Comparison of ENCODE assay signal across 29 cellular contexts in the genomic region with DNA sequence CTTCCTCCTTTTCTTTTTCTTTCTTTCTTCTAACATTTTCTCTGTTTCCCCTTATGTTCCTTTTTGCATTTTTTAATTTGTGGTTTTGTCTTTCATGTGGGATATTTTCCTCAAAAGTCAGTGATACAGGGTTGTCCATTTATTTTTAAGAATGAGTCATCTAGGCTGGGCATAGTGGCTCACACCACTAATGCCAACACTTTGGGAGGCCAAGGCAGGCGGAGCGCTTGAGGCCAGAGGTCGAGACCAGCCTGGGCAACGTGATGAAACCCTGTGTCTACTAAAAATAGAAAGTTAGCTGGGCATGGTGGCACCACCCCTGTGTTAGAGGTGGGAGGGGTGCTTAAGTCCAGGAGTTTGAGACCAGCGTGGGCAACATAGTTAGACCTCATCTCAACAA. TPM values are rescaled to one million over a fixed set of nuclear protein-coding genes. Genes with fewer than 3 reads are reported as not detected.
DNase-seq lines count a peak whose midpoint lies in the region; FAIRE-seq and TF ChIP-seq lines count a peak whose summit lies in the region.
"Had no signal": no experiment of that assay in that cellular context is flagged by ENCODE, and none has a peak within 500 bp of the region (broad histone marks: within the 10 kb centered on the region; RNA-seq: fewer than 3 reads in every experiment).

No MANE protein-coding gene starts in this region.

- TF ChIP-seq EP300 in H1 (IDR thresholded peaks at IDR 0.05; ENCODE audit: borderline replicate concordance in 1 of 2, low read depth in 2 of 2, low read length in 2 of 2) = no peak

- DNase-seq in A172 (ENCODE audit: low spot score) = peak; percentile 40
- DNase-seq in MG63 = peak; percentile 67
- no peak for DNase-seq in H1 (ENCODE audit: low read depth in 1 of 2, low spot score in 2 of 2)
- no peak for DNase-seq in nephron progenitor cell
- DNase-seq in small intestine = no peak
- no peak for DNase-seq in NOMO-1 (lab: John Stamatoyannopoulos, UW; ENCODE audit: unreplicated experiment in 2 of 2)
- DNase-seq in activated gamma-delta T cell (lab: John Stamatoyannopoulos, UW) = no peak
- DNase-seq: CD4-positive, CD25-positive, alpha-beta regulatory T cell; DMS153; DND-41; GM23248; H9; HFFc6; IMR-90; KG1; MV-4-11; NCI-H1105; NCI-H1436 treated with DMSO at 0.1 percent for 48 hours; NCI-H187 treated with DMSO at 0.1 percent for 48 hours; NCI-H2171 treated with DMSO at 0.1 percent for 48 hours; NCI-H526; NCI-H82; NK-92 treated with Interleukin-12 subunit alpha and Interleukin-12 subunit beta, amount 100 ng/mL, for 24 hours; PC-9; SHP77 had no signal

- H3K36me3 Mint-ChIP-seq in nephron progenitor cell (ENCODE audit: low read depth) = no peaks in the 10 kb centered on the region
- H3K36me3 Mint-ChIP-seq: CD4-positive, CD25-positive, alpha-beta regulatory T cell had no signal

- no peak overlapping the region for H3K4ac ChIP-seq in H1 (replicated peaks; ENCODE audit: insufficient read length, low read depth, low read length)

- 0 out of 2 replicates have a peak overlapping the region, but pooled peaks have one; percentile 14 for H4K8ac ChIP-seq in H1 (ENCODE audit: extremely low read depth, insufficient read depth, low read length)

- no peak overlapping the region for H2BK15ac ChIP-seq in H1 (ENCODE audit: low read length)

- H3K23ac ChIP-seq in H1 (ENCODE audit: insufficient read length) = no peak overlapping the region

- no peak overlapping the region for H3K4me2 ChIP-seq in H1 (ENCODE audit: insufficient read depth in 1 of 2, low read depth in 2 of 2, low read length in 2 of 2)
- H3K4me2 ChIP-seq: BLaER1, PC-9 had no signal

- no peak overlapping the region for H3K4me3 Mint-ChIP-seq in nephron progenitor cell
- H3K4me3 Mint-ChIP-seq: CD4-positive, CD25-positive, alpha-beta regulatory T cell; H9; HFFc6 had no signal

- CTCF ChIA-PET in H1 (lab: Charles Lee; ENCODE audit: partially characterized antibody) = no interaction called here

- H2BK5ac ChIP-seq in H1 (ENCODE audit: low read depth, low read length) = no peak overlapping the region

- H3K23me2 ChIP-seq in H1 (ENCODE audit: low read depth, low read length) = no peaks in the 10 kb centered on the region

- H3K27me3 Mint-ChIP-seq in nephron progenitor cell (ENCODE audit: low read depth, poor library complexity) = peaks cover 6% of the 10 kb centered on the region

- no peak for TF ChIP-seq POLR2A in H1 (IDR thresholded peaks at IDR 0.05; ENCODE audit: control extremely low read depth in 1 of 2, low read depth in 2 of 2, low read length in 2 of 2)

- no peak overlapping the region for H2BK120ac ChIP-seq in H1 (replicated peaks; ENCODE audit: low read depth, low read length)

- no peak overlapping the region for H3K18ac ChIP-seq in H1 (ENCODE audit: extremely low read depth, low read length)

- H2AFZ ChIP-seq in H1 (ENCODE audit: low read length) = no peak overlapping the region
- H2AFZ ChIP-seq: GM23248, PC-9 had no signal

- no peak overlapping the region for H3K14ac ChIP-seq in H1 (ENCODE audit: insufficient read length)

- H3K27ac ChIP-seq in H1 (ENCODE audit: low read depth, low read length) = no peak overlapping the region
- no peak overlapping the region for H3K27ac ChIP-seq in small intestine (ENCODE audit: low read depth in 1 of 2, low read length in 1 of 2)
- H3K27ac ChIP-seq: BLaER1, GM23248, PC-9, RWPE1 had no signal

- POLR2A ChIA-PET in H1 (lab: Charles Lee; ENCODE audit: partially characterized antibody) = no interaction called here

- WGBS in H1 (ENCODE audit: extremely low coverage in 1 of 2, insufficient coverage in 1 of 2, insufficient read length in 1 of 2, insufficient replicate concordance in 2 of 2, low coverage in 1 of 2, low lambda C conversion rate in 2 of 2, missing lambda C conversion rate in 1 of 2), 2 experiments = 92% methylated on average over 5 of the region's 5 CpGs; no CpG with 5 or more reads in 1 of the 2 experiments
- 54 to 61% (median 61%) methylated on average over 5 of the region's 5 CpGs for WGBS in small intestine, 3 donors

- H3K27me3 ChIP-seq in MG63 (no peaks in the 10 kb centered on the region), H1 (replicated peaks in 1 of 4; ENCODE audit: control insufficient read depth in 3 of 4, extremely low read depth in 1 of 4, insufficient read depth in 3 of 4, low read length in 3 of 4) (no peaks in the 10 kb centered on the region), small intestine (ENCODE audit: control insufficient read depth in 2 of 2, insufficient read depth in 2 of 2, low read length in 2 of 2) (no peaks in the 10 kb centered on the region)
- H3K27me3 ChIP-seq: BLaER1 had no signal

- no peaks in the 10 kb centered on the region for H3K4me1 Mint-ChIP-seq in nephron progenitor cell
- H3K4me1 Mint-ChIP-seq: CD4-positive, CD25-positive, alpha-beta regulatory T cell; H9 had no signal

- FAIRE-seq in H1 (lab: Jason Lieb, UNC) (no peak), small intestine (lab: Jason Lieb, UNC) (no peak)
- FAIRE-seq: A204.1, GM12892 had no signal

- no peaks in the 10 kb centered on the region for H3K79me1 ChIP-seq in H1 (ENCODE audit: low read depth, low read length)

- no peak overlapping the region for H4K91ac ChIP-seq in H1 (replicated peaks; ENCODE audit: insufficient read length, low read length)

- H4K20me1 ChIP-seq in H1 (replicated peaks in 1 of 2; ENCODE audit: control insufficient read depth in 1 of 2, insufficient read depth in 2 of 2, low read length in 2 of 2) = no peaks in the 10 kb centered on the region
- H4K20me1 ChIP-seq: BLaER1 had no signal

- no peak overlapping the region for H2BK12ac ChIP-seq in H1 (ENCODE audit: low read depth, low read length)

- TF ChIP-seq CTCF in H1 (IDR thresholded peaks at IDR 0.05; ENCODE audit: control extremely low read depth in 1 of 3, insufficient read depth in 1 of 3, low read depth in 1 of 3, low read length in 3 of 3) (no peak), nephron progenitor cell (IDR thresholded peaks at IDR 0.05) (no peak)

- TF ChIP-seq RAD21 in H1 (IDR thresholded peaks at IDR 0.05 in 1 of 2, conservative IDR thresholded peaks at IDR 0.05 in 1 of 2; ENCODE audit: low read depth in 2 of 2, low read length in 2 of 2) = no peak

- peak overlapping the region; percentile 35 for H3K27ac Mint-ChIP-seq in nephron progenitor cell
- H3K27ac Mint-ChIP-seq: H9, HFFc6 had no signal

- no peak overlapping the region for H3K56ac ChIP-seq in H1 (replicated peaks; ENCODE audit: insufficient read length, low read depth, low read length)

- H3K79me2 ChIP-seq in H1 (ENCODE audit: control insufficient read depth in 1 of 2, insufficient read depth in 2 of 2, low read length in 2 of 2) = no peaks in the 10 kb centered on the region

- H3K4me1 ChIP-seq in H1 (replicated peaks in 1 of 4; ENCODE audit: control insufficient read depth in 3 of 4, insufficient read depth in 4 of 4, low read length in 3 of 4) (no peaks in the 10 kb centered on the region), small intestine (ENCODE audit: control insufficient read depth in 2 of 2, insufficient read depth in 1 of 2, low read depth in 1 of 2, low read length in 1 of 2) (no peaks in the 10 kb centered on the region)

- no peaks in the 10 kb centered on the region for H3K36me3 ChIP-seq in MG63
- no peaks in the 10 kb centered on the region for H3K36me3 ChIP-seq in H1 (ENCODE audit: control insufficient read depth in 2 of 4, insufficient read depth in 4 of 4, low read length in 3 of 4)
- H3K36me3 ChIP-seq in small intestine (ENCODE audit: control insufficient read depth in 2 of 2, insufficient read depth in 2 of 2, low read length in 2 of 2) = no peaks in the 10 kb centered on the region
- H3K36me3 ChIP-seq: BLaER1 had no signal

- H4K5ac ChIP-seq in H1 (ENCODE audit: insufficient read length, low read depth, low read length) = no peak overlapping the region

- H3K9me3 ChIP-seq in MG63 = no peaks in the 10 kb centered on the region
- H3K9me3 ChIP-seq in H1 (ENCODE audit: insufficient read depth in 2 of 2, low read depth in 1 of 2, low read length in 1 of 2) = no peaks in the 10 kb centered on the region
- H3K9me3 ChIP-seq in small intestine (ENCODE audit: control insufficient read depth, low read depth) = no peaks in the 10 kb centered on the region
- H3K9me3 ChIP-seq: BLaER1 had no signal

- no peak overlapping the region for H3K9ac ChIP-seq in H1 (replicated peaks in 1 of 4; ENCODE audit: extremely low read depth in 1 of 4, low read depth in 3 of 4, low read length in 3 of 4)
- H3K9ac ChIP-seq: BLaER1, GM23248 had no signal

- H3K4me3 ChIP-seq in MG63 (no peak overlapping the region), H1 (ENCODE audit: extremely low read depth in 1 of 4, insufficient read depth in 2 of 4, low read depth in 3 of 4, low read length in 4 of 4) (no peak overlapping the region), small intestine (ENCODE audit: low read depth in 1 of 2, low read length in 2 of 2) (no peak overlapping the region)
- H3K4me3 ChIP-seq: BLaER1, GM23248, PC-9 had no signal

- no peak overlapping the region for H2BK20ac ChIP-seq in H1 (ENCODE audit: low read length)

- H3K9me3 Mint-ChIP-seq in nephron progenitor cell = no peaks in the 10 kb centered on the region
- H3K9me3 Mint-ChIP-seq: H9, HFFc6 had no signal

- H2AK5ac ChIP-seq in H1 (ENCODE audit: low read depth, low read length) = no peak overlapping the region

RNA-seq across cellular contexts. Expression of gene KATNAL2, which starts 35.8 kb away (rescaled TPM):
- total RNA-seq in A172 (2014; rRNA removed; shearing (Covaris generic)) = 3.7 and 5.1 TPM in 2 replicates
- 3.0 and 3.2 TPM in 2 replicates for total RNA-seq in MG63 (2014; rRNA removed; shearing (Covaris generic); ENCODE audit: low replicate concordance)
- total RNA-seq in H1 (2021; fragmentation: NEBNext Ultra II Directional; extraction: Animal tissue kit (Norgen Biotek cat#: 25700)) = 8.8 and 15.2 TPM in 2 replicates
- polyA plus RNA-seq in H1 (2011; rRNA removed) (9.7 and 10.0 TPM in 2 replicates), small intestine (1 to 10 TPM in 2 of 3 donors, not detected in 1; 1.6 to 2.9 TPM)
- polyA plus RNA-seq in H1 (2011; cell fraction: cytosol; rRNA removed) = 20.6 TPM
- 21.1 TPM for polyA plus RNA-seq in H1 (2011; cell fraction: nucleus; rRNA removed)
- 12.2 to 16.4 TPM (median 15.8 TPM) in 4 replicates for polyA plus RNA-seq in H1 (2012, experiment 1 of 2)
- 4.1 TPM for polyA plus RNA-seq in H1 (2012, experiment 2 of 2)
- polyA plus RNA-seq in H1 (2013, experiment 1 of 2) = 13.0 TPM
- 10.2 TPM for polyA plus RNA-seq in H1 (2013, experiment 2 of 2)
- polyA minus RNA-seq in H1 (2011; rRNA and poly(A)+ RNA removed) = 6.7 and 10.3 TPM in 2 replicates
- 7.9 TPM for polyA minus RNA-seq in H1 (2011; cell fraction: cytosol; rRNA and poly(A)+ RNA removed)
- 12.4 TPM for polyA minus RNA-seq in H1 (2011; cell fraction: nucleus; rRNA and poly(A)+ RNA removed)
- total RNA-seq: CD4-positive, CD25-positive, alpha-beta regulatory T cell had no signal

RNA-seq across cellular contexts. Expression of gene PIAS2, which starts 35.9 kb away (rescaled TPM):
- 17.5 and 18.8 TPM in 2 replicates for total RNA-seq in A172 (2014; rRNA removed; shearing (Covaris generic))
- 21.0 and 21.2 TPM in 2 replicates for total RNA-seq in MG63 (2014; rRNA removed; shearing (Covaris generic); ENCODE audit: low replicate concordance)
- 52.9 and 53.9 TPM in 2 replicates for total RNA-seq in H1 (2021; fragmentation: NEBNext Ultra II Directional; extraction: Animal tissue kit (Norgen Biotek cat#: 25700))
- polyA plus RNA-seq in H1 (2011; rRNA removed) (20.1 and 22.8 TPM in 2 replicates), small intestine (1 to 10 TPM; 2.5 to 5.6 (median 3.2) TPM)
- 13.0 TPM for polyA plus RNA-seq in H1 (2011; cell fraction: cytosol; rRNA removed)
- polyA plus RNA-seq in H1 (2011; cell fraction: nucleus; rRNA removed) = 23.3 TPM
- 17.1 to 31.6 TPM (median 22.4 TPM) in 4 replicates for polyA plus RNA-seq in H1 (2012, experiment 1 of 2)
- polyA plus RNA-seq in H1 (2012, experiment 2 of 2) = 3.7 TPM
- 37.5 TPM for polyA plus RNA-seq in H1 (2013, experiment 1 of 2)
- 37.9 TPM for polyA plus RNA-seq in H1 (2013, experiment 2 of 2)
- 41.2 and 41.9 TPM in 2 replicates for polyA minus RNA-seq in H1 (2011; rRNA and poly(A)+ RNA removed)
- 14.7 TPM for polyA minus RNA-seq in H1 (2011; cell fraction: cytosol; rRNA and poly(A)+ RNA removed)
- 83.3 TPM for polyA minus RNA-seq in H1 (2011; cell fraction: nucleus; rRNA and poly(A)+ RNA removed)

Comparison
In these comparisons a context has a peak if more than half of its experiments do, and no peak if none do; other contexts are left out.
1. DNase-seq: peak in A172 (single experiment) and MG63 (single experiment); none in H1 (0 of 2), nephron progenitor cell (single experiment), small intestine (single experiment), NOMO-1 (0 of 2) and activated gamma-delta T cell (single experiment).